ENCODE assay signal across 28 cellular contexts in the genomic region with DNA sequence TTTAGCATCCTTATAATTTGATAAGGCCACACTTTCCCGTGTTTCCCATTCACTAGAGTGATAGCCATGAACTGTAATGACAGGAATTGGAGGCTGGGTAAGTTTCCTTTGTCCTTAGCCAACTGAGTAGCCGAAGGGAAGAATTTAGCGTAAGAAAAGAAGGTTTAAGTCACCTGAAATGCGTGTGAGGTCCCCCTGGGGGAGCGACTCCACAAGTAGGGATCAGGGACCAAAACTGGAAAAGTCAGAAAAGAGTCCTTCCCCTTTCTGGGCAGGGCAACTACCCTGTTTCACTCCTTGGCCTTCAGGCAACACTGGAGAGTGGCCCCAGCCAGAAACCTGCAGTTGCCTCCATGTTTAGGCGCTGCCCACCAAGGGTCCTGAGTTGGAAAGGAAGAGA.
"Had no signal": no experiment of that assay in that cellular context is flagged by ENCODE, and none has a peak within 500 bp of the region (broad histone marks: within the 10 kb centered on the region; RNA-seq: fewer than 3 reads in every experiment).

No MANE protein-coding gene starts in this region.

- DNase-seq: activated CD4-positive, alpha-beta T cell treated with anti-CD3 and anti-CD28 coated beads for 36 hours; activated CD4-positive, alpha-beta T cell treated with anti-CD3 and anti-CD28 coated beads, Interleukin-2, amount 50 U/mL, for 4 hours; activated CD4-positive, CD25-positive, alpha-beta regulatory T cell; activated effector memory CD4-positive, alpha-beta T cell treated with Interleukin-2 at 50 U/mL for 16 hours; activated naive CD4-positive, alpha-beta T cell treated with Interleukin-2 at 50 U/mL for 16 hours; activated T-cell treated with anti-CD3 and anti-CD28 coated beads for 4 hours; anterior cingulate cortex; body of pancreas; cerebellar nuclear complex; colonic mucosa; effector CD8-positive, alpha-beta T cell; erythroblast; left lung; lower lobe of right lung; mesendoderm; natural killer cell; ovary; retina; stimulated activated CD4-positive, alpha-beta T cell treated with anti-CD3 and anti-CD28 coated beads, Interleukin-4, amount 100 ng/mL, for 24 hours; stomach; T-cell; thyroid gland; upper lobe of right lung had no signal

- H3K27ac ChIP-seq: body of pancreas, colonic mucosa, hepatocyte, left lung, lower lobe of right lung, prostate gland, skin epidermis, stomach, thyroid gland, upper lobe of right lung had no signal

- H3K9me3 ChIP-seq: body of pancreas, colonic mucosa, gastroesophageal sphincter, lower lobe of right lung, ovary, prostate gland, thyroid gland, upper lobe of right lung had no signal

- H3K36me3 ChIP-seq: colonic mucosa, gastroesophageal sphincter, left lung, lower lobe of right lung, ovary, prostate gland, stomach, thyroid gland, upper lobe of right lung had no signal

- H3K79me2 ChIP-seq: hepatocyte had no signal

- H3K27me3 ChIP-seq: body of pancreas, colonic mucosa, gastroesophageal sphincter, hepatocyte, ovary, thyroid gland, upper lobe of right lung had no signal

- H3K4me2 ChIP-seq: hepatocyte had no signal

- H3K4me3 ChIP-seq: body of pancreas, colonic mucosa, gastroesophageal sphincter, hepatocyte, left lung, lower lobe of right lung, ovary, prostate gland, skin epidermis, stomach, thyroid gland, upper lobe of right lung had no signal

- H3K4me1 ChIP-seq: body of pancreas, colonic mucosa, gastroesophageal sphincter, left lung, lower lobe of right lung, prostate gland, stomach, upper lobe of right lung had no signal

- H2AFZ ChIP-seq: hepatocyte had no signal

- FAIRE-seq: islet of Langerhans had no signal
